Comparison of ENCODE assay signal across 10 cellular contexts in the genomic region with DNA sequence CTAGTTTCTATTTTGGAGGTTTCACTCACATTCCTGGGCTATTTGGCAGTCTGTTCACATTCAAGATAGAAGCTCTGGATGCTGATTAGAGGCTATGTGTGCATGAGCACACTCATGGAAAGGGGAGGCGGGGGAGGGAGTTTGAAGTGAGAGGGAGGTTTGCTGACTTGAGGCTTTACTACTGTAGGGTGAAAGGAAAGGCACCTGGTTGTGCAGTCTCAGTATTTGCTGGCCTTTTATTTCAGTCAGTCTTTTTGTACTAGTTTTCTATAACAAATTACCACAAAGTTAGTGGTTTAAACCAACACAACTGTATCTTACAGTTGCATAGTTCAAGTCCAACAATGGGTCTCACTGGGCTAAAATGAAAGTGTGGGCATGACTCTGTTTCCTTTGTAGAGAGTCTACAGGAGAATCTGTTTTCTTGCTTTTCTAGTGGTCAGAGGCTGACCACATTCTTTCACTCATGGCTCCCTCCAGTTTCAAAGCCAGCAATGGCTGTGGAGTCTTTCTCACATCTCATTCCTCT. TPM values are rescaled to one million over a fixed set of nuclear protein-coding genes. Genes with fewer than 3 reads are reported as not detected.
DNase-seq lines count a peak whose midpoint lies in the region; ATAC-seq and TF ChIP-seq lines count a peak whose summit lies in the region.
"Had no signal": no experiment of that assay in that cellular context is flagged by ENCODE, and none has a peak within 500 bp of the region (broad histone marks: within the 10 kb centered on the region; RNA-seq: fewer than 3 reads in every experiment).

No MANE protein-coding gene starts in this region.

- H3K36me3 Mint-ChIP-seq in activated T-helper 17 cell treated with anti-CD3 and anti-CD28 coated beads, Interleukin-2, amount 50 U/mL, for 72 hours (ENCODE audit: low read depth): no peaks in the 10 kb centered on the region
- peaks cover 14% of the 10 kb centered on the region; the same call in 1 of the 2 replicates for H3K36me3 Mint-ChIP-seq in WTC11
- H3K36me3 Mint-ChIP-seq: T-cell had no signal

- no peak for TF ChIP-seq CTCF in omental fat pad (IDR thresholded peaks at IDR 0.05)
- no peak for TF ChIP-seq CTCF in WTC11 (IDR thresholded peaks at IDR 0.05)

- peak; percentile 93 for ATAC-seq in GM18498 (IDR thresholded peaks at IDR 0.05; ENCODE audit: unreplicated experiment)
- peak; percentile 95 for ATAC-seq in GM19468 (IDR thresholded peaks at IDR 0.05; ENCODE audit: extremely low read depth, unreplicated experiment)
- peak; percentile 98 for ATAC-seq in HG03064 (IDR thresholded peaks at IDR 0.05; ENCODE audit: low read depth, unreplicated experiment)
- peak; percentile 85 for ATAC-seq in activated T-helper 17 cell treated with anti-CD3 and anti-CD28 coated beads, Interleukin-2, amount 50 U/mL, for 72 hours (replicated peaks)
- ATAC-seq in omental fat pad (ENCODE audit: low FRiP score): no peak
- ATAC-seq in WTC11: no peak
- ATAC-seq: T-cell had no signal

- no peaks in the 10 kb centered on the region for H3K27me3 Mint-ChIP-seq in activated T-helper 17 cell treated with anti-CD3 and anti-CD28 coated beads, Interleukin-2, amount 50 U/mL, for 72 hours
- H3K27me3 Mint-ChIP-seq in WTC11 (ENCODE audit: low read depth): no peaks in the 10 kb centered on the region

- H3K4me1 Mint-ChIP-seq in activated T-helper 17 cell treated with anti-CD3 and anti-CD28 coated beads, Interleukin-2, amount 50 U/mL, for 72 hours: peaks cover 5% of the 10 kb centered on the region
- H3K4me1 Mint-ChIP-seq in WTC11: peaks cover 13% of the 10 kb centered on the region

- POLR2A ChIA-PET in WTC11 (lab: Charles Lee): no interaction called here

- CTCF ChIA-PET in WTC11 (lab: Charles Lee): no interaction called here

- H3K9me3 Mint-ChIP-seq in activated T-helper 17 cell treated with anti-CD3 and anti-CD28 coated beads, Interleukin-2, amount 50 U/mL, for 72 hours: no peaks in the 10 kb centered on the region
- peaks cover 30% of the 10 kb centered on the region for H3K9me3 Mint-ChIP-seq in WTC11
- H3K9me3 Mint-ChIP-seq: T-cell had no signal

- no peak overlapping the region for H3K27ac Mint-ChIP-seq in activated T-helper 17 cell treated with anti-CD3 and anti-CD28 coated beads, Interleukin-2, amount 50 U/mL, for 72 hours
- no peak overlapping the region for H3K27ac Mint-ChIP-seq in WTC11
- H3K27ac Mint-ChIP-seq: T-cell had no signal

- H3K4me3 Mint-ChIP-seq in activated T-helper 17 cell treated with anti-CD3 and anti-CD28 coated beads, Interleukin-2, amount 50 U/mL, for 72 hours: no peak overlapping the region
- H3K4me3 Mint-ChIP-seq in WTC11: no peak overlapping the region
- H3K4me3 Mint-ChIP-seq: T-cell had no signal

- DNase-seq in inferior parietal cortex (ENCODE audit: extremely low spot score): no peak
- DNase-seq in omental fat pad (ENCODE audit: low spot score): no peak
- DNase-seq in WTC11 (ENCODE audit: low spot score): no peak
- no peak for DNase-seq in NCI-H146 (lab: John Stamatoyannopoulos, UW)
- DNase-seq: NCI-H2081 treated with DMSO at 0.1 percent for 48 hours, T-cell had no signal

TF ChIP-seq in WTC11, 78 proteins besides CTCF, POLR2A, EP300 and RAD21 (continues in another document):
- TF ChIP-seq, protein P1, sequence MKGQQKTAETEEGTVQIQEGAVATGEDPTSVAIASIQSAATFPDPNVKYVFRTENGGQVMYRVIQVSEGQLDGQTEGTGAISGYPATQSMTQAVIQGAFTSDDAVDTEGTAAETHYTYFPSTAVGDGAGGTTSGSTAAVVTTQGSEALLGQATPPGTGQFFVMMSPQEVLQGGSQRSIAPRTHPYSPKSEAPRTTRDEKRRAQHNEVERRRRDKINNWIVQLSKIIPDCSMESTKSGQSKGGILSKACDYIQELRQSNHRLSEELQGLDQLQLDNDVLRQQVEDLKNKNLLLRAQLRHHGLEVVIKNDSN (CRISPR knock-in tag; IDR thresholded peaks at IDR 0.05): no peak
- TF ChIP-seq OVOL2 (CRISPR knock-in tag; IDR thresholded peaks at IDR 0.05; ENCODE audit: borderline replicate concordance): no peak
- TF ChIP-seq, protein P2, sequence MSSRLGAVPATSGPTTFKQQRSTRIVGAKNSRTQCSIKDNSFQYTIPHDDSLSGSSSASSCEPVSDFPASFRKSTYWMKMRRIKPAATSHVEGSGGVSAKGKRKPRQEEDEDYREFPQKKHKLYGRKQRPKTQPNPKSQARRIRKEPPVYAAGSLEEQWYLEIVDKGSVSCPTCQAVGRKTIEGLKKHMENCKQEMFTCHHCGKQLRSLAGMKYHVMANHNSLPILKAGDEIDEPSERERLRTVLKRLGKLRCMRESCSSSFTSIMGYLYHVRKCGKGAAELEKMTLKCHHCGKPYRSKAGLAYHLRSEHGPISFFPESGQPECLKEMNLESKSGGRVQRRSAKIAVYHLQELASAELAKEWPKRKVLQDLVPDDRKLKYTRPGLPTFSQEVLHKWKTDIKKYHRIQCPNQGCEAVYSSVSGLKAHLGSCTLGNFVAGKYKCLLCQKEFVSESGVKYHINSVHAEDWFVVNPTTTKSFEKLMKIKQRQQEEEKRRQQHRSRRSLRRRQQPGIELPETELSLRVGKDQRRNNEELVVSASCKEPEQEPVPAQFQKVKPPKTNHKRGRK (CRISPR knock-in tag; IDR thresholded peaks at IDR 0.05; ENCODE audit: borderline replicate concordance): no peak
- TF ChIP-seq TEAD4 (CRISPR knock-in tag; IDR thresholded peaks at IDR 0.05): no peak
- TF ChIP-seq ZNF396 (CRISPR knock-in tag; IDR thresholded peaks at IDR 0.05; ENCODE audit: borderline replicate concordance): no peak
- TF ChIP-seq NFYB (CRISPR knock-in tag; conservative IDR thresholded peaks at IDR 0.05; ENCODE audit: low read depth): no peak
- TF ChIP-seq SOX15 (CRISPR knock-in tag; IDR thresholded peaks at IDR 0.05): no peak
- TF ChIP-seq TP53 (CRISPR knock-in tag; IDR thresholded peaks at IDR 0.05): no peak
- TF ChIP-seq TCF7 (CRISPR knock-in tag; IDR thresholded peaks at IDR 0.05; ENCODE audit: low read depth): no peak
- TF ChIP-seq, protein P3, sequence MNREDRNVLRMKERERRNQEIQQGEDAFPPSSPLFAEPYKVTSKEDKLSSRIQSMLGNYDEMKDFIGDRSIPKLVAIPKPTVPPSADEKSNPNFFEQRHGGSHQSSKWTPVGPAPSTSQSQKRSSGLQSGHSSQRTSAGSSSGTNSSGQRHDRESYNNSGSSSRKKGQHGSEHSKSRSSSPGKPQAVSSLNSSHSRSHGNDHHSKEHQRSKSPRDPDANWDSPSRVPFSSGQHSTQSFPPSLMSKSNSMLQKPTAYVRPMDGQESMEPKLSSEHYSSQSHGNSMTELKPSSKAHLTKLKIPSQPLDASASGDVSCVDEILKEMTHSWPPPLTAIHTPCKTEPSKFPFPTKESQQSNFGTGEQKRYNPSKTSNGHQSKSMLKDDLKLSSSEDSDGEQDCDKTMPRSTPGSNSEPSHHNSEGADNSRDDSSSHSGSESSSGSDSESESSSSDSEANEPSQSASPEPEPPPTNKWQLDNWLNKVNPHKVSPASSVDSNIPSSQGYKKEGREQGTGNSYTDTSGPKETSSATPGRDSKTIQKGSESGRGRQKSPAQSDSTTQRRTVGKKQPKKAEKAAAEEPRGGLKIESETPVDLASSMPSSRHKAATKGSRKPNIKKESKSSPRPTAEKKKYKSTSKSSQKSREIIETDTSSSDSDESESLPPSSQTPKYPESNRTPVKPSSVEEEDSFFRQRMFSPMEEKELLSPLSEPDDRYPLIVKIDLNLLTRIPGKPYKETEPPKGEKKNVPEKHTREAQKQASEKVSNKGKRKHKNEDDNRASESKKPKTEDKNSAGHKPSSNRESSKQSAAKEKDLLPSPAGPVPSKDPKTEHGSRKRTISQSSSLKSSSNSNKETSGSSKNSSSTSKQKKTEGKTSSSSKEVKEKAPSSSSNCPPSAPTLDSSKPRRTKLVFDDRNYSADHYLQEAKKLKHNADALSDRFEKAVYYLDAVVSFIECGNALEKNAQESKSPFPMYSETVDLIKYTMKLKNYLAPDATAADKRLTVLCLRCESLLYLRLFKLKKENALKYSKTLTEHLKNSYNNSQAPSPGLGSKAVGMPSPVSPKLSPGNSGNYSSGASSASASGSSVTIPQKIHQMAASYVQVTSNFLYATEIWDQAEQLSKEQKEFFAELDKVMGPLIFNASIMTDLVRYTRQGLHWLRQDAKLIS (CRISPR knock-in tag; IDR thresholded peaks at IDR 0.05; ENCODE audit: borderline replicate concordance): no peak
- TF ChIP-seq EMX1 (CRISPR knock-in tag; IDR thresholded peaks at IDR 0.05): no peak
- TF ChIP-seq, protein P4, sequence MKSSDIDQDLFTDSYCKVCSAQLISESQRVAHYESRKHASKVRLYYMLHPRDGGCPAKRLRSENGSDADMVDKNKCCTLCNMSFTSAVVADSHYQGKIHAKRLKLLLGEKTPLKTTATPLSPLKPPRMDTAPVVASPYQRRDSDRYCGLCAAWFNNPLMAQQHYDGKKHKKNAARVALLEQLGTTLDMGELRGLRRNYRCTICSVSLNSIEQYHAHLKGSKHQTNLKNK (CRISPR knock-in tag; IDR thresholded peaks at IDR 0.05): no peak

RNA-seq across cellular contexts. Expression of a gene that starts 47.7 kb away (rescaled TPM):
- total RNA-seq in activated T-helper 17 cell treated with anti-CD3 and anti-CD28 coated beads, Interleukin-2, amount 50 U/mL, for 72 hours: 10 to 100 TPM in 1 of 2 donors, 1 to 10 TPM in 1; 1.9 to 11.9 TPM
- total RNA-seq in omental fat pad (100 to 1,000 TPM in 1 of 4 donors, 10 to 100 TPM in 2, 1 to 10 TPM in 1; 6.0 to 178 (median 13.6) TPM), WTC11 (2021) (0.66 to 0.69 TPM (median 0.66 TPM) in 3 replicates)

RNA-seq across cellular contexts. Expression of a gene that starts 56.0 kb away (rescaled TPM):
- 10 to 100 TPM; 14.9 to 31.6 TPM for total RNA-seq in activated T-helper 17 cell treated with anti-CD3 and anti-CD28 coated beads, Interleukin-2, amount 50 U/mL, for 72 hours
- total RNA-seq in omental fat pad: 10 to 100 TPM; 38.7 to 62.9 (median 40.7) TPM
- 29.7 to 32.5 TPM (median 32.2 TPM) in 3 replicates for total RNA-seq in WTC11 (2021)

Comparison
In these comparisons a context has a peak if more than half of its experiments do, and no peak if none do; other contexts are left out.
1. ATAC-seq: peak in GM18498 (single experiment), GM19468 (single experiment), HG03064 (single experiment) and activated T-helper 17 cell treated with anti-CD3 and anti-CD28 coated beads, Interleukin-2, amount 50 U/mL, for 72 hours (single experiment); none in omental fat pad (single experiment) and WTC11 (single experiment).